Comparison of ENCODE assay signal across 17 cellular contexts in genomic region chr2:149543845-149544244, GRCh38. TPM values are rescaled to one million over a fixed set of nuclear protein-coding genes. Genes with fewer than 3 reads are reported as not detected.
A peak's percentile ranks its signal among the peaks of the same experiment; 100 is the strongest.
DNase-seq lines count a peak whose midpoint lies in the region; ATAC-seq and TF ChIP-seq lines count a peak whose summit lies in the region.
"Had no signal": no experiment of that assay in that cellular context is flagged by ENCODE, and none has a peak within 500 bp of the region (broad histone marks: within the 10 kb centered on the region; RNA-seq: fewer than 3 reads in every experiment).

No MANE protein-coding gene starts in this region.

- H3K27me3 ChIP-seq in CD8-positive, alpha-beta T cell (ENCODE audit: insufficient read depth, low read length): no peaks in the 10 kb centered on the region
- no peaks in the 10 kb centered on the region for H3K27me3 ChIP-seq in naive thymus-derived CD4-positive, alpha-beta T cell (ENCODE audit: control insufficient read depth in 2 of 2, insufficient read depth in 2 of 2, low read length in 2 of 2)
- H3K27me3 ChIP-seq: BLaER1 had no signal

- no peak for ATAC-seq in activated T-cell treated with anti-CD3 and anti-CD28 coated beads, Interleukin-2, amount 50 U/mL, for 72 hours (replicated peaks in 1 of 2)
- no peak for ATAC-seq in CD8-positive, alpha-beta T cell
- ATAC-seq in T-cell (replicated peaks in 1 of 4): no peak
- no peak for ATAC-seq in naive thymus-derived CD4-positive, alpha-beta T cell

- peaks cover 4% of the 10 kb centered on the region for H3K4me1 Mint-ChIP-seq in activated T-cell treated with anti-CD3 and anti-CD28 coated beads, Interleukin-2, amount 50 U/mL, for 72 hours (ENCODE audit: low read depth)
- peaks cover 9% of the 10 kb centered on the region for H3K4me1 Mint-ChIP-seq in CD8-positive, alpha-beta T cell (ENCODE audit: low read depth)
- H3K4me1 Mint-ChIP-seq in T-cell: peaks cover 9 to 12% (median 11%) of the 10 kb centered on the region in 3 donors
- peaks cover 6 to 14% (median 11%) of the 10 kb centered on the region in 7 donors for H3K4me1 Mint-ChIP-seq in naive thymus-derived CD4-positive, alpha-beta T cell

- H3K36me3 Mint-ChIP-seq in activated T-cell treated with anti-CD3 and anti-CD28 coated beads, Interleukin-2, amount 50 U/mL, for 72 hours (ENCODE audit: insufficient read depth in 2 of 2): peaks cover 0 to 2% of the 10 kb centered on the region in 2 donors
- no peaks in the 10 kb centered on the region for H3K36me3 Mint-ChIP-seq in CD8-positive, alpha-beta T cell
- no peaks in the 10 kb centered on the region for H3K36me3 Mint-ChIP-seq in T-cell
- H3K36me3 Mint-ChIP-seq in naive thymus-derived CD4-positive, alpha-beta T cell: peaks cover 0 to 5% (median 0%) of the 10 kb centered on the region in 5 donors
- H3K36me3 Mint-ChIP-seq: CD4-positive, CD25-positive, alpha-beta regulatory T cell had no signal

- no peak for TF ChIP-seq CTCF in CD8-positive, alpha-beta T cell (IDR thresholded peaks at IDR 0.05)

- peaks cover 8% of the 10 kb centered on the region for H3K4me1 ChIP-seq in CD8-positive, alpha-beta T cell (ENCODE audit: insufficient read depth, low read length)
- no peaks in the 10 kb centered on the region for H3K4me1 ChIP-seq in naive thymus-derived CD4-positive, alpha-beta T cell (ENCODE audit: control insufficient read depth in 2 of 2, insufficient read depth in 2 of 2, low read length in 2 of 2)
- H3K4me1 ChIP-seq: BLaER1 had no signal

- intact Hi-C loops in CD8-positive, alpha-beta T cell (cut with DNase I, micrococcal nuclease): no loop called here
- intact Hi-C loops in naive thymus-derived CD4-positive, alpha-beta T cell (cut with micrococcal nuclease): no loop called here

- H3K4me3 Mint-ChIP-seq in activated T-cell treated with anti-CD3 and anti-CD28 coated beads, Interleukin-2, amount 50 U/mL, for 72 hours: peak overlapping the region in 1 of 2 donors; percentile 29
- peak overlapping the region; percentile 2 for H3K4me3 Mint-ChIP-seq in CD8-positive, alpha-beta T cell
- peak overlapping the region in 2 of 3 donors; percentile 22 to 69 for H3K4me3 Mint-ChIP-seq in T-cell
- H3K4me3 Mint-ChIP-seq in naive thymus-derived CD4-positive, alpha-beta T cell: peak overlapping the region in 8 of 10 donors; percentile 10 to 87 (median 74)

- no peak for DNase-seq in activated T-cell treated with anti-CD3 and anti-CD28 coated beads, Interleukin-2, amount 50 U/mL, for 72 hours
- DNase-seq in activated T-cell treated with anti-CD3 and anti-CD28 coated beads for 4 hours (no peak), T-cell (no peak), activated gamma-delta T cell treated with Interleukin-2 at 50 U/mL for 16 hours (no peak)
- no peak for DNase-seq in CD8-positive, alpha-beta T cell
- DNase-seq in naive thymus-derived CD4-positive, alpha-beta T cell: no peak
- DNase-seq in activated CD8-positive, alpha-beta memory T cell treated with anti-CD3 and anti-CD28 coated beads, Interleukin-2, amount 50 U/mL, for 4 hours: no peak
- DNase-seq: 8988T; AML-193; CD4-positive, CD25-positive, alpha-beta regulatory T cell; COR-L47; DMS153; DMS79 treated with DMSO at 0.1 percent for 48 hours; EL; HCEC 1CT had no signal

- H3K4me3 ChIP-seq in CD8-positive, alpha-beta T cell (ENCODE audit: low read depth, low read length): no peak overlapping the region
- no peak overlapping the region for H3K4me3 ChIP-seq in naive thymus-derived CD4-positive, alpha-beta T cell (ENCODE audit: low read length)
- H3K4me3 ChIP-seq: BLaER1 had no signal

- H3K27me3 Mint-ChIP-seq in activated T-cell treated with anti-CD3 and anti-CD28 coated beads, Interleukin-2, amount 50 U/mL, for 72 hours (ENCODE audit: low read depth): no peaks in the 10 kb centered on the region
- no peaks in the 10 kb centered on the region for H3K27me3 Mint-ChIP-seq in CD8-positive, alpha-beta T cell (ENCODE audit: low read depth)
- H3K27me3 Mint-ChIP-seq in T-cell: no peaks in the 10 kb centered on the region
- peaks cover 0 to 3% (median 0%) of the 10 kb centered on the region in 5 donors for H3K27me3 Mint-ChIP-seq in naive thymus-derived CD4-positive, alpha-beta T cell
- H3K27me3 Mint-ChIP-seq: CD4-positive, CD25-positive, alpha-beta regulatory T cell had no signal

- H3K9me3 Mint-ChIP-seq in activated T-cell treated with anti-CD3 and anti-CD28 coated beads, Interleukin-2, amount 50 U/mL, for 72 hours: peaks cover 0 to 3% of the 10 kb centered on the region in 2 donors
- no peaks in the 10 kb centered on the region for H3K9me3 Mint-ChIP-seq in CD8-positive, alpha-beta T cell
- H3K9me3 Mint-ChIP-seq in T-cell: no peaks in the 10 kb centered on the region
- H3K9me3 Mint-ChIP-seq in naive thymus-derived CD4-positive, alpha-beta T cell: peaks cover 0 to 3% (median 0%) of the 10 kb centered on the region in 11 donors

- H3K27ac Mint-ChIP-seq in activated T-cell treated with anti-CD3 and anti-CD28 coated beads, Interleukin-2, amount 50 U/mL, for 72 hours: peak overlapping the region; percentile 32
- no peak overlapping the region for H3K27ac Mint-ChIP-seq in CD8-positive, alpha-beta T cell
- H3K27ac Mint-ChIP-seq in T-cell: no peak overlapping the region
- peak overlapping the region in 2 of 9 donors; percentile 35 to 43 for H3K27ac Mint-ChIP-seq in naive thymus-derived CD4-positive, alpha-beta T cell

- no peaks in the 10 kb centered on the region for H3K36me3 ChIP-seq in CD8-positive, alpha-beta T cell (ENCODE audit: insufficient read depth, low read length)
- no peaks in the 10 kb centered on the region for H3K36me3 ChIP-seq in naive thymus-derived CD4-positive, alpha-beta T cell (ENCODE audit: control insufficient read depth in 2 of 3, insufficient read depth in 3 of 3, low read length in 3 of 3)
- H3K36me3 ChIP-seq: BLaER1 had no signal

- no peak overlapping the region for H3K27ac ChIP-seq in CD8-positive, alpha-beta T cell (ENCODE audit: low read depth, low read length)
- no peak overlapping the region for H3K27ac ChIP-seq in naive thymus-derived CD4-positive, alpha-beta T cell (ENCODE audit: low read depth, low read length)
- H3K27ac ChIP-seq: BLaER1, HL-60 had no signal

- no peaks in the 10 kb centered on the region for H3K9me3 ChIP-seq in CD8-positive, alpha-beta T cell (ENCODE audit: low read length)
- no peaks in the 10 kb centered on the region for H3K9me3 ChIP-seq in naive thymus-derived CD4-positive, alpha-beta T cell (ENCODE audit: control insufficient read depth in 2 of 3, low read length in 3 of 3)
- H3K9me3 ChIP-seq: BLaER1 had no signal

- POLR2A ChIA-PET in CD8-positive, alpha-beta T cell (lab: Charles Lee): no interaction called here
- POLR2A ChIA-PET in T-cell (lab: Charles Lee): no interaction called here
- POLR2A ChIA-PET in naive thymus-derived CD4-positive, alpha-beta T cell (lab: Charles Lee): interaction anchor here (0.8 kb wide), 1 partner anchor 1081 kb away, joined by 3 read pairs; no protein-coding TSS in a partner anchor

- CTCF ChIA-PET in CD8-positive, alpha-beta T cell (lab: Charles Lee): interaction anchor here (1.4 kb wide), 1 partner anchor 17 kb away, joined by 4 read pairs; no protein-coding TSS in a partner anchor
- CTCF ChIA-PET in T-cell (lab: Charles Lee): no interaction called here
- CTCF ChIA-PET in naive thymus-derived CD4-positive, alpha-beta T cell (lab: Charles Lee): no interaction called here

RNA-seq across cellular contexts. Expression of gene MMADHC, which starts 43.7 kb away (rescaled TPM):
- 100 to 1,000 TPM; 125 to 128 TPM for total RNA-seq in activated T-cell treated with anti-CD3 and anti-CD28 coated beads, Interleukin-2, amount 50 U/mL, for 72 hours
- total RNA-seq in CD8-positive, alpha-beta T cell: 10 to 100 TPM; 74.1 to 84.7 TPM
- 10 to 100 TPM; 56.8 to 65.0 (median 61.4) TPM for total RNA-seq in T-cell
- 10 to 100 TPM; 53.3 to 93.4 (median 66.6) TPM for total RNA-seq in naive thymus-derived CD4-positive, alpha-beta T cell
- polyA plus RNA-seq in naive thymus-derived CD4-positive, alpha-beta T cell: 100 to 1,000 TPM; 141 to 157 TPM
